In the genomic region with DNA sequence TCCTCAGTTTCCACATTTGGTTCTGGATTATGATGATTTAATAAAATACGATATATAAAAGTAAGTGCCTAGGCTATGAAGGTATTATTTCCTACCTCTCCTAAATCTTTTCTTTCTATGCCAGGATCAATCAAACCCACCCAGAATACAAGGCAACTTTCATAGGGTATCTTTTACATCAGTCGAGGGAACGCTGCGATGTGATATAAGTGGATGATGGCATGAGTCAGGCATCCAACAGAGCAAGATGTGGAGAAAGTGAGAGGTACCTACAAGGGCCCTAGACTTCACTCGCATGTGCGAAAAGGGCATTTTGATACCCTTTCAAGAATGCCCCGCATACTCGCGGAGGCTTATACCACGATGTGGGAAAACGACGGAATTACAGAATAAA, we compare ENCODE assay signal across 7 cellular contexts. TPM values are rescaled to one million over a fixed set of nuclear protein-coding genes. Genes with fewer than 3 reads are reported as not detected.
DNase-seq lines count a peak whose midpoint lies in the region; ATAC-seq and TF ChIP-seq lines count a peak whose summit lies in the region.

No MANE protein-coding gene starts in this region.

- peak; percentile 20 for ATAC-seq in HCT116
- peak in 3 of 4 donors; percentile 25 to 33 (median 29) for ATAC-seq in psoas muscle
- ATAC-seq in HG03378 (IDR thresholded peaks at IDR 0.05; ENCODE audit: unreplicated experiment), result no peak
- no peak for ATAC-seq in GM19351 (IDR thresholded peaks at IDR 0.05; ENCODE audit: unreplicated experiment)
- ATAC-seq in HG02623 (IDR thresholded peaks at IDR 0.05; ENCODE audit: unreplicated experiment), result no peak

- H3K36me3 ChIP-seq in HCT116 (ENCODE audit: control insufficient read depth in 1 of 2, insufficient read depth in 2 of 2, low read length in 2 of 2) (no peaks in the 10 kb centered on the region), fibroblast of lung (ENCODE audit: control insufficient read depth, insufficient read depth, low read length) (no peaks in the 10 kb centered on the region), psoas muscle (ENCODE audit: insufficient read depth in 1 of 2, low read depth in 1 of 2) (no peaks in the 10 kb centered on the region)

- TF ChIP-seq CTCF in HCT116 (IDR thresholded peaks at IDR 0.05 in 2 of 3, conservative IDR thresholded peaks at IDR 0.05 in 1 of 3; ENCODE audit: borderline replicate concordance in 1 of 3, insufficient read depth in 1 of 3, low read depth in 2 of 3, low read length in 2 of 3) (no peak), fibroblast of lung (conservative IDR thresholded peaks at IDR 0.05 in 1 of 2, IDR thresholded peaks at IDR 0.05 in 1 of 2; ENCODE audit: low read depth in 1 of 2, low read length in 2 of 2) (no peak), psoas muscle (IDR thresholded peaks at IDR 0.05) (no peak)

- RAD21 ChIA-PET in HCT116 (lab: Charles Lee; ENCODE audit: low non-redundant PET in 1 of 2, low total read pairs in 2 of 2, uncharacterized antibody in 2 of 2, unreplicated experiment in 2 of 2), result no interaction called here

- H3K9me3 ChIP-seq in HCT116 (ENCODE audit: control insufficient read depth in 1 of 2, insufficient read depth in 1 of 2, low read depth in 1 of 2, low read length in 2 of 2) (no peaks in the 10 kb centered on the region), fibroblast of lung (ENCODE audit: control insufficient read depth, insufficient read depth, low read depth, low read length) (no peaks in the 10 kb centered on the region), psoas muscle (no peaks in the 10 kb centered on the region)

- H3K79me2 ChIP-seq in HCT116 (ENCODE audit: insufficient read depth, low read length), result 0 out of 2 replicates have a peak, but pooled peaks cover 6% of the 10 kb centered on the region
- H3K79me2 ChIP-seq in fibroblast of lung (ENCODE audit: control insufficient read depth, insufficient read depth, low read length), result peaks cover 13% of the 10 kb centered on the region

- H3K27me3 ChIP-seq in HCT116 (ENCODE audit: insufficient read depth, low read length) (no peaks in the 10 kb centered on the region), fibroblast of lung (ENCODE audit: control insufficient read depth, insufficient read depth, low read length) (no peaks in the 10 kb centered on the region), psoas muscle (ENCODE audit: insufficient read depth in 3 of 3, low read length in 2 of 3) (no peaks in the 10 kb centered on the region)

- H2AFZ ChIP-seq in HCT116 (ENCODE audit: low read depth, low read length, poor library complexity, severe bottlenecking), result no peak overlapping the region
- peak overlapping the region; percentile 84 for H2AFZ ChIP-seq in fibroblast of lung (ENCODE audit: low read length)

- no peaks in the 10 kb centered on the region; the same call in 1 of the 2 replicates for H3K9me2 ChIP-seq in HCT116 (ENCODE audit: insufficient read depth)

- peak overlapping the region; percentile 69 to 73 for H3K4me3 ChIP-seq in HCT116 (replicated peaks in 1 of 2; ENCODE audit: low read depth in 1 of 2, low read length in 2 of 2)
- H3K4me3 ChIP-seq in fibroblast of lung (replicated peaks in 1 of 4; ENCODE audit: control extremely low read depth in 1 of 4, insufficient read depth in 1 of 4, low read depth in 3 of 4, low read length in 4 of 4), result peak overlapping the region; percentile 68 to 81 (median 76)
- peak overlapping the region; percentile 94 for H3K4me3 ChIP-seq in psoas muscle

- no peaks in the 10 kb centered on the region for H4K20me1 ChIP-seq in HCT116 (ENCODE audit: insufficient read depth)
- no peaks in the 10 kb centered on the region for H4K20me1 ChIP-seq in fibroblast of lung (ENCODE audit: control insufficient read depth, extremely low read depth, insufficient read depth, low read length)

- H3K4me2 ChIP-seq in HCT116 (ENCODE audit: low read length), result peak overlapping the region; percentile 92
- peak overlapping the region; percentile 64 for H3K4me2 ChIP-seq in fibroblast of lung (ENCODE audit: extremely low read depth, insufficient read depth, low read length)

- H3K9ac ChIP-seq in HCT116 (ENCODE audit: low read length), result peak overlapping the region; percentile 71
- H3K9ac ChIP-seq in fibroblast of lung (ENCODE audit: insufficient read depth, low read length), result no peak overlapping the region

- no peak for TF ChIP-seq POLR2A in HCT116 (IDR thresholded peaks at IDR 0.05; ENCODE audit: borderline replicate concordance, extremely low read depth, insufficient read depth, insufficient read length)

- CTCF ChIA-PET in HCT116 (lab: Charles Lee), result no interaction called here

- POLR2A ChIA-PET in HCT116 (lab: Charles Lee), result no interaction called here

- 6 to 9% (median 7%) methylated on average over 12 of the region's 12 CpGs for WGBS in psoas muscle, 3 donors

- H3K27ac ChIP-seq in HCT116 (ENCODE audit: low read depth, low read length) (no peak overlapping the region), fibroblast of lung (ENCODE audit: insufficient read depth, low read length) (no peak overlapping the region), psoas muscle (peak overlapping the region; percentile 86)

- H3K4me1 ChIP-seq in HCT116 (ENCODE audit: control insufficient read depth in 1 of 2, insufficient read depth in 2 of 2, low read length in 2 of 2), result peaks cover 6 to 17% of the 10 kb centered on the region in 2 experiments; a peak in 3 of 4 replicates
- H3K4me1 ChIP-seq in fibroblast of lung (ENCODE audit: control insufficient read depth, extremely low read depth, insufficient read depth, low read length), result no peaks in the 10 kb centered on the region
- H3K4me1 ChIP-seq in psoas muscle, result peaks cover 4% of the 10 kb centered on the region

- TF ChIP-seq RAD21 in HCT116 (IDR thresholded peaks at IDR 0.05; ENCODE audit: low read depth), result no peak

- intact Hi-C loops in HCT116 (cut with micrococcal nuclease), result loop anchor here (5.0 kb wide), 1 partner anchor 119 kb away; no protein-coding TSS in a partner anchor
- intact Hi-C loops in psoas muscle (cut with DNase I), result loop anchor here in 1 of 2 donors (2.0 kb wide), 1 partner anchor 79 kb away; no protein-coding TSS in a partner anchor

- no peak for DNase-seq in HCT116 (ENCODE audit: low read depth, low spot score)
- DNase-seq in RPMI7951 (ENCODE audit: low read depth), result peak; percentile 53
- DNase-seq in fibroblast of lung (ENCODE audit: low read depth in 2 of 2), result peak; percentile 9 to 50
- no peak for DNase-seq in psoas muscle

- BruUV-seq in HCT116 (replicated peaks; lab: Mats Ljungman, UMichigan), result TSS peak; percentile 47

TF ChIP-seq in HCT116, 20 proteins besides CTCF, POLR2A, EP300 and RAD21:
- TF ChIP-seq EGR1 (IDR thresholded peaks at IDR 0.05; ENCODE audit: low read depth), result no peak
- peak; percentile 87 for TF ChIP-seq MAX (IDR thresholded peaks at IDR 0.05)
- TF ChIP-seq, protein P1, sequence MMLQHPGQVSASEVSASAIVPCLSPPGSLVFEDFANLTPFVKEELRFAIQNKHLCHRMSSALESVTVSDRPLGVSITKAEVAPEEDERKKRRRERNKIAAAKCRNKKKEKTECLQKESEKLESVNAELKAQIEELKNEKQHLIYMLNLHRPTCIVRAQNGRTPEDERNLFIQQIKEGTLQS (IDR thresholded peaks at IDR 0.05), result no peak

RNA-seq across cellular contexts. Expression of gene TTLL7, which starts 0.7 kb away (rescaled TPM):
- 21.2 TPM for total RNA-seq in HCT116 (2021; ENCODE audit: unreplicated experiment)
- 4.6 and 7.8 TPM in 2 replicates for polyA plus RNA-seq in HCT116 (2012)
- total RNA-seq in RPMI7951 (2014; rRNA removed; shearing (Covaris generic)), result 12.0 and 15.4 TPM in 2 replicates
- total RNA-seq in fibroblast of lung, result 9.8 and 19.8 TPM in 2 replicates
- polyA plus RNA-seq in fibroblast of lung, result 13.5 and 14.4 TPM in 2 replicates
- polyA plus RNA-seq in fibroblast of lung (2012), result 12.2 and 12.5 TPM in 2 replicates
- polyA minus RNA-seq in fibroblast of lung (ENCODE audit: low replicate concordance), result 0.37 and 5.7 TPM in 2 replicates
- total RNA-seq in psoas muscle, result 10 to 100 TPM in 1 of 4 donors, 1 to 10 TPM in 3; 5.0 to 13.0 (median 8.6) TPM
- polyA plus RNA-seq in psoas muscle, result 1 to 10 TPM; 1.1 to 4.2 (median 2.4) TPM

Comparison
In these comparisons a context has a peak if more than half of its experiments do, and no peak if none do; other contexts are left out.
1. ATAC-seq: peak in HCT116 (single experiment) and psoas muscle (3 of 4); none in HG03378 (single experiment), GM19351 (single experiment) and HG02623 (single experiment).
2. DNase-seq: peak in RPMI7951 (single experiment) and fibroblast of lung (2 of 2); none in HCT116 (single experiment) and psoas muscle (0 of 2).
3. Peak in every context shown above with its lines, with median percentiles within 50 percentile points of each other: H3K4me3 ChIP-seq.